In the genomic region with DNA sequence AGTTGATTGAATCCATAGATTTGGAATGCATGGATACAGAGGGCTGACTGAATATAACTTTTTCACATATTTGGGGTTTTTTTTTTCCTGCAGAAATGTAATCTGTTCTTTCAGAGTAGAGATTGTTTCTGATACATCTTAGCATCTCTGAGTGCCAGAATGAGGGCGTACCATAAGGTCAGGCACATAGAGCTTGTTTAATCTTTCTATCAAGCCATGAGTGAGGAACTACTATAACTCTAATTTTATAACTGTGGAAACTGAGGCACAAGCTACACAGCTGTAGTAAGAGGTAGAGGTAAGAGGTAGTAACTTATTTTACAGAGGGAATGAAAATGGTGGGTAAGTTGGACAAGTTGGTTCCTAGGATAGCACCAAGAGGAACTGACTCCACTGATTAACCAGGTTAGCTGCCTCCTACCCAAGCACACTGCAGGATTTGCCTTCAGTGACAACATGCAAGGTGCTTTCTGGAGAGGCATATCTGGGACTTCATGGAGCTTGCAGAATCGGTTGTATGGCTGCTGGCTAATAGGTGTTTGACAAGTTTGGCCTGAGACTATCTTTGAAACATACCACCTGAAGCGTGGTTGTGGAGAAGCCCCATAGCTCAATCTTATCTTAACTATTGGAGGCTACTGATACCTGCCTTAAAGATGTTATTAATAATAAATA, we compare ENCODE assay signal across 20 cellular contexts.
"Had no signal": no experiment of that assay in that cellular context is flagged by ENCODE, and none has a peak within 500 bp of the region (broad histone marks: within the 10 kb centered on the region; RNA-seq: fewer than 3 reads in every experiment).

No MANE protein-coding gene starts in this region.

- ATAC-seq: foreskin keratinocyte; left lung; lower lobe of right lung; natural killer cell treated with Interleukin-12 subunit alpha and Interleukin-12 subunit beta and Interleukin-15 and Interleukin-18, amount 100 ng/mL, for 72 hours; pancreas; sciatic nerve had no signal

- H3K27ac ChIP-seq: foreskin keratinocyte, left lung, lower lobe of right lung, neural progenitor cell, pancreas, prostate gland, skin epidermis, stomach, thoracic aorta, uterus had no signal

- H3K9ac ChIP-seq: neural progenitor cell had no signal

- H2AFZ ChIP-seq: neural progenitor cell had no signal

- H3K9me3 ChIP-seq: heart left ventricle, left lung, lower lobe of right lung, pancreas, prostate gland, stomach, thoracic aorta, uterus had no signal

- H3K36me3 ChIP-seq: pancreas, prostate gland, uterus had no signal

- H3K4me2 ChIP-seq: neural progenitor cell had no signal

- H3K4me1 ChIP-seq: lower lobe of right lung, neural progenitor cell, prostate gland, uterus had no signal

- H3K27me3 ChIP-seq: foreskin keratinocyte, heart left ventricle, left lung, neural progenitor cell, pancreas, stomach, uterus had no signal

- H3K4me3 ChIP-seq: heart left ventricle, left lung, lower lobe of right lung, neural progenitor cell, pancreas, prostate gland, skin epidermis, stomach, thoracic aorta, uterus had no signal

- DNase-seq: dermis blood vessel endothelial cell; foreskin keratinocyte; heart left ventricle; islet precursor cell; left lung; lower lobe of right lung; midbrain; occipital lobe; pancreas; stimulated activated CD4-positive, alpha-beta T cell treated with anti-CD3 and anti-CD28 coated beads, Interleukin-12 subunit alpha, Interleukin-12 subunit beta, amount 100 ng/mL, for 4 hours; stimulated activated naive CD4-positive, alpha-beta T cell; stomach; substantia nigra; uterus had no signal
